1 cellular context compared by ENCODE assay signal in the genomic region with DNA sequence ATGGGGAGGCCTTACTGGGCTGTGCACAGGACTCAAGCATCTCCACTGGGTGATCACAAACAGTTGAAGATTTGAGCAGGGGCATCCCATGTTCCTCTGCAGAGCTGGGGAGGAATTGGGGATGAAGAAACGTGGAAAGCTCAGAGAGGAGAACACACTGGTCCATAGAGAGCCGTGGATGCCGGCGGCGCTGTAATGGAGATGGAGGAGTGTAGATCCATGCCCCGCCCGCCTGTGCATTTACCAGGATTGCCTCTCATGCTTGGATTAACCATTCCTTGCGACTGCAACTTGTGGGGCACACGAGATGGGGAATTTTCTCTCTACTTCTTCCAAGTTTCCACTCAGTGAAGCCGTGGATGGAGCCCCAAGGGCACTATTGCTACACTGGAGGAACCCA.
TF ChIP-seq lines count a peak whose summit lies in the region.

No MANE protein-coding gene starts in this region.

TF ChIP-seq in WTC11, 78 proteins besides CTCF, POLR2A, EP300 and RAD21 (continued from another document):
- TF ChIP-seq, protein P1, sequence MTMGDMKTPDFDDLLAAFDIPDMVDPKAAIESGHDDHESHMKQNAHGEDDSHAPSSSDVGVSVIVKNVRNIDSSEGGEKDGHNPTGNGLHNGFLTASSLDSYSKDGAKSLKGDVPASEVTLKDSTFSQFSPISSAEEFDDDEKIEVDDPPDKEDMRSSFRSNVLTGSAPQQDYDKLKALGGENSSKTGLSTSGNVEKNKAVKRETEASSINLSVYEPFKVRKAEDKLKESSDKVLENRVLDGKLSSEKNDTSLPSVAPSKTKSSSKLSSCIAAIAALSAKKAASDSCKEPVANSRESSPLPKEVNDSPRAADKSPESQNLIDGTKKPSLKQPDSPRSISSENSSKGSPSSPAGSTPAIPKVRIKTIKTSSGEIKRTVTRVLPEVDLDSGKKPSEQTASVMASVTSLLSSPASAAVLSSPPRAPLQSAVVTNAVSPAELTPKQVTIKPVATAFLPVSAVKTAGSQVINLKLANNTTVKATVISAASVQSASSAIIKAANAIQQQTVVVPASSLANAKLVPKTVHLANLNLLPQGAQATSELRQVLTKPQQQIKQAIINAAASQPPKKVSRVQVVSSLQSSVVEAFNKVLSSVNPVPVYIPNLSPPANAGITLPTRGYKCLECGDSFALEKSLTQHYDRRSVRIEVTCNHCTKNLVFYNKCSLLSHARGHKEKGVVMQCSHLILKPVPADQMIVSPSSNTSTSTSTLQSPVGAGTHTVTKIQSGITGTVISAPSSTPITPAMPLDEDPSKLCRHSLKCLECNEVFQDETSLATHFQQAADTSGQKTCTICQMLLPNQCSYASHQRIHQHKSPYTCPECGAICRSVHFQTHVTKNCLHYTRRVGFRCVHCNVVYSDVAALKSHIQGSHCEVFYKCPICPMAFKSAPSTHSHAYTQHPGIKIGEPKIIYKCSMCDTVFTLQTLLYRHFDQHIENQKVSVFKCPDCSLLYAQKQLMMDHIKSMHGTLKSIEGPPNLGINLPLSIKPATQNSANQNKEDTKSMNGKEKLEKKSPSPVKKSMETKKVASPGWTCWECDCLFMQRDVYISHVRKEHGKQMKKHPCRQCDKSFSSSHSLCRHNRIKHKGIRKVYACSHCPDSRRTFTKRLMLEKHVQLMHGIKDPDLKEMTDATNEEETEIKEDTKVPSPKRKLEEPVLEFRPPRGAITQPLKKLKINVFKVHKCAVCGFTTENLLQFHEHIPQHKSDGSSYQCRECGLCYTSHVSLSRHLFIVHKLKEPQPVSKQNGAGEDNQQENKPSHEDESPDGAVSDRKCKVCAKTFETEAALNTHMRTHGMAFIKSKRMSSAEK (CRISPR knock-in tag; IDR thresholded peaks at IDR 0.05; ENCODE audit: borderline replicate concordance) = no peak
- TF ChIP-seq ZNF396 (CRISPR knock-in tag; IDR thresholded peaks at IDR 0.05; ENCODE audit: borderline replicate concordance) = no peak
- no peak for TF ChIP-seq ZNF219 (CRISPR knock-in tag; IDR thresholded peaks at IDR 0.05; ENCODE audit: borderline replicate concordance)
- TF ChIP-seq TEAD1 (CRISPR knock-in tag; IDR thresholded peaks at IDR 0.05) = no peak
- TF ChIP-seq, protein P2, sequence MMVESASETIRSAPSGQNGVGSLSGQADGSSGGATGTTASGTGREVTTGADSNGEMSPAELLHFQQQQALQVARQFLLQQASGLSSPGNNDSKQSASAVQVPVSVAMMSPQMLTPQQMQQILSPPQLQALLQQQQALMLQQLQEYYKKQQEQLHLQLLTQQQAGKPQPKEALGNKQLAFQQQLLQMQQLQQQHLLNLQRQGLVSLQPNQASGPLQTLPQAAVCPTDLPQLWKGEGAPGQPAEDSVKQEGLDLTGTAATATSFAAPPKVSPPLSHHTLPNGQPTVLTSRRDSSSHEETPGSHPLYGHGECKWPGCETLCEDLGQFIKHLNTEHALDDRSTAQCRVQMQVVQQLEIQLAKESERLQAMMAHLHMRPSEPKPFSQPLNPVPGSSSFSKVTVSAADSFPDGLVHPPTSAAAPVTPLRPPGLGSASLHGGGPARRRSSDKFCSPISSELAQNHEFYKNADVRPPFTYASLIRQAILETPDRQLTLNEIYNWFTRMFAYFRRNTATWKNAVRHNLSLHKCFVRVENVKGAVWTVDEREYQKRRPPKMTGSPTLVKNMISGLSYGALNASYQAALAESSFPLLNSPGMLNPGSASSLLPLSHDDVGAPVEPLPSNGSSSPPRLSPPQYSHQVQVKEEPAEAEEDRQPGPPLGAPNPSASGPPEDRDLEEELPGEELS (CRISPR knock-in tag; IDR thresholded peaks at IDR 0.05) = no peak
- TF ChIP-seq HMGA2 (CRISPR knock-in tag; IDR thresholded peaks at IDR 0.05) = no peak
- TF ChIP-seq, protein P3, sequence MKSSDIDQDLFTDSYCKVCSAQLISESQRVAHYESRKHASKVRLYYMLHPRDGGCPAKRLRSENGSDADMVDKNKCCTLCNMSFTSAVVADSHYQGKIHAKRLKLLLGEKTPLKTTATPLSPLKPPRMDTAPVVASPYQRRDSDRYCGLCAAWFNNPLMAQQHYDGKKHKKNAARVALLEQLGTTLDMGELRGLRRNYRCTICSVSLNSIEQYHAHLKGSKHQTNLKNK (CRISPR knock-in tag; IDR thresholded peaks at IDR 0.05) = no peak
- no peak for TF ChIP-seq CBFB (CRISPR knock-in tag; IDR thresholded peaks at IDR 0.05; ENCODE audit: low read depth)
- TF ChIP-seq JUN (CRISPR knock-in tag; IDR thresholded peaks at IDR 0.05) = no peak
- TF ChIP-seq, protein P4, sequence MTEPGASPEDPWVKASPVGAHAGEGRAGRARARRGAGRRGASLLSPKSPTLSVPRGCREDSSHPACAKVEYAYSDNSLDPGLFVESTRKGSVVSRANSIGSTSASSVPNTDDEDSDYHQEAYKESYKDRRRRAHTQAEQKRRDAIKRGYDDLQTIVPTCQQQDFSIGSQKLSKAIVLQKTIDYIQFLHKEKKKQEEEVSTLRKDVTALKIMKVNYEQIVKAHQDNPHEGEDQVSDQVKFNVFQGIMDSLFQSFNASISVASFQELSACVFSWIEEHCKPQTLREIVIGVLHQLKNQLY (CRISPR knock-in tag; IDR thresholded peaks at IDR 0.05) = no peak
TF ChIP-seq in WTC11: peak in this region for 0.
